5 cellular contexts compared by ENCODE assay signal in the genomic region with DNA sequence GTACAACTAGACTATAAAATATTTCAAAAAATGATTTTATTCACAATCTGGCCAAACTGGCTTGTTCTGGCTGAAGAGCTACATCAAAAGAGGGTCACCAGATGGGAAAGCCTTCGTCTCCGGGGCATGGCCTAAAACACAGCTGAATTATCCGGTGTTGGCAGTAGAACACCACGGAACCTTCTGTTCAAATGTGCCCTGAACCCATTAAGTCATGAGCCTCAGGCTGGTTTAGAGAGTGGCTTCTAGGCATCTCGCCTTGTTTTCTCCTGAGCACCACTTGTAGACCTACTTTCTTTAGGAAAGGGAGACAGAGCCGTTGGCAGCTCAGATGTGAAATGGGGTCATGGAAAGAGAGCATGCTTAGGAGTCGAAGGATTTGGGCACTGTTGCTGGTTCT.
"Had no signal": no experiment of that assay in that cellular context is flagged by ENCODE, and none has a peak within 500 bp of the region (broad histone marks: within the 10 kb centered on the region; RNA-seq: fewer than 3 reads in every experiment).

No MANE protein-coding gene starts in this region.

- H3K27ac Mint-ChIP-seq: GM23338, H9 had no signal

- ATAC-seq: GM23338, K562 had no signal

- H3K4me1 Mint-ChIP-seq: GM23338 had no signal

- H3K4me3 ChIP-seq: GM23338, K562 had no signal

- H3K4me3 Mint-ChIP-seq: GM23338, H9 had no signal

- DNase-seq: H9, HCEC 1CT, IMR-90 had no signal

- H3K9me3 Mint-ChIP-seq: GM23338, H9 had no signal
